ENCODE assay signal across 13 cellular contexts in the genomic region with DNA sequence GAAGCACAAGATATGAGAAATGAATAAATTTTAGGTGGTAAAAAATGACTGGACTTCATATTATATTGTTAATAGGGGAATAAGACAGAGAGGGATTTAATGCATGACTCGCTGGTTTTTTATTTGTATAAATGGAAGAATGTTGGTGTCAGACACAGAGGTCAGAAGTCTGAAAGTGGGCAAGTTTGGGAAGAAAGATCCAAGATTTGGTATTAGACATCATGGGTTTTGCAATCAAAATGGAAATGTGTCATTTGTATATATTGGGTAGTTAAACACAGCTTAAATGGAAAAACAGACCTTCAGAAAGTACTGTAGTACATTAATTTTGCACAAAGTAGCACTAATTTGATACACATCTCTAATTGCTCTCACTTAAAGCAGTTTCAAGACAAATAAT.
"Had no signal": no experiment of that assay in that cellular context is flagged by ENCODE, and none has a peak within 500 bp of the region (broad histone marks: within the 10 kb centered on the region; RNA-seq: fewer than 3 reads in every experiment).

No MANE protein-coding gene starts in this region.

- H3K27me3 ChIP-seq: brain microvascular endothelial cell, thyroid gland, uterus had no signal

- H3K27ac ChIP-seq: brain microvascular endothelial cell, parathyroid adenoma, skin epidermis, thyroid gland, uterus had no signal

- H3K36me3 Mint-ChIP-seq: activated CD8-positive, alpha-beta memory T cell treated with anti-CD3 and anti-CD28 coated beads, Interleukin-2, amount 10 ng/mL, durations not matched to agents 7 days and 5 days; activated naive CD4-positive, alpha-beta T cell treated with anti-CD3 and anti-CD28 coated beads, Interleukin-2, amount 50 U/mL, for 24 hours had no signal

- H3K9me3 ChIP-seq: thyroid gland, uterus had no signal

- H3K4me3 ChIP-seq: skin epidermis, thyroid gland, uterus had no signal

- H3K9me3 Mint-ChIP-seq: activated naive CD4-positive, alpha-beta T cell treated with anti-CD3 and anti-CD28 coated beads, Interleukin-2, amount 50 U/mL, for 24 hours; activated T-cell treated with anti-CD3 and anti-CD28 coated beads, Interleukin-2, amount 50 U/mL, for 24 hours; endodermal cell had no signal

- H3K9ac ChIP-seq: parathyroid adenoma had no signal

- H3K4me1 ChIP-seq: parathyroid adenoma, uterus had no signal

- H3K36me3 ChIP-seq: brain microvascular endothelial cell, thyroid gland, uterus had no signal

- H3K27me3 Mint-ChIP-seq: activated CD8-positive, alpha-beta memory T cell treated with anti-CD3 and anti-CD28 coated beads, Interleukin-2, amount 10 ng/mL, durations not matched to agents 7 days and 5 days; activated T-cell treated with anti-CD3 and anti-CD28 coated beads, Interleukin-2, amount 50 U/mL, for 24 hours had no signal

- H3K4me1 Mint-ChIP-seq: activated CD8-positive, alpha-beta memory T cell treated with anti-CD3 and anti-CD28 coated beads, Interleukin-2, amount 10 ng/mL, durations not matched to agents 7 days and 5 days; activated naive CD4-positive, alpha-beta T cell treated with anti-CD3 and anti-CD28 coated beads, Interleukin-2, amount 50 U/mL, for 24 hours had no signal

- H3K27ac Mint-ChIP-seq: activated CD8-positive, alpha-beta memory T cell treated with anti-CD3 and anti-CD28 coated beads, Interleukin-2, amount 10 ng/mL, durations not matched to agents 7 days and 5 days; activated naive CD4-positive, alpha-beta T cell treated with anti-CD3 and anti-CD28 coated beads, Interleukin-2, amount 50 U/mL, for 24 hours; activated T-cell treated with anti-CD3 and anti-CD28 coated beads, Interleukin-2, amount 50 U/mL, for 24 hours; endodermal cell had no signal

- H3K4me3 Mint-ChIP-seq: activated CD8-positive, alpha-beta memory T cell treated with anti-CD3 and anti-CD28 coated beads, Interleukin-2, amount 10 ng/mL, durations not matched to agents 7 days and 5 days; activated naive CD4-positive, alpha-beta T cell treated with anti-CD3 and anti-CD28 coated beads, Interleukin-2, amount 50 U/mL, for 24 hours; activated T-cell treated with anti-CD3 and anti-CD28 coated beads, Interleukin-2, amount 50 U/mL, for 24 hours; endodermal cell had no signal

- FAIRE-seq: frontal cortex had no signal

- DNase-seq: activated CD8-positive, alpha-beta memory T cell treated with anti-CD3 and anti-CD28 coated beads, Interleukin-2, amount 10 ng/mL, durations not matched to agents 7 days and 5 days; activated effector memory CD4-positive, alpha-beta T cell treated with Interleukin-2 at 50 U/mL for 16 hours; activated T-cell treated with anti-CD3 and anti-CD28 coated beads, Interleukin-2, amount 50 U/mL, for 24 hours; brain microvascular endothelial cell; cerebellar nuclear complex; endodermal cell; erythroblast; thyroid gland; uterus had no signal
